In genomic region chr1:52662645-52663313, GRCh38 we compare ENCODE assay signal across 1 cellular context.
A peak's percentile ranks its signal among the peaks of the same experiment; 100 is the strongest.
TF ChIP-seq lines count a peak whose summit lies in the region.

No MANE protein-coding gene starts in this region.

TF ChIP-seq in HEK293, 187 proteins besides CTCF, POLR2A, EP300 and RAD21 (continued from another document):
- TF ChIP-seq KLF16 (tag by site-specific recombination; IDR thresholded peaks at IDR 0.05) (no peak), TRIM28 (IDR thresholded peaks at IDR 0.05; ENCODE audit: borderline replicate concordance, low read length) (peak; percentile 86), ZNF280D (tag by site-specific recombination; IDR thresholded peaks at IDR 0.05) (no peak), PRDM1 (tag by site-specific recombination; IDR thresholded peaks at IDR 0.05) (peak; percentile 41; the same call in 1 of the 2 replicates), ZNF585B (tag by site-specific recombination; IDR thresholded peaks at IDR 0.05) (no peak), ZNF521 (tag by site-specific recombination; IDR thresholded peaks at IDR 0.05) (no peak), ZNF335 (tag by site-specific recombination; conservative IDR thresholded peaks at IDR 0.05) (peak; percentile 14; the same call in 1 of the 2 replicates), ZFP3 (tag by site-specific recombination; IDR thresholded peaks at IDR 0.05; ENCODE audit: low read depth) (no peak), ZBTB21 (tag by site-specific recombination; IDR thresholded peaks at IDR 0.05) (no peak), GLIS1 (tag by site-specific recombination; IDR thresholded peaks at IDR 0.05) (0 out of 2 replicates have a peak, but pooled peaks have one; percentile 10), ZNF776 (tag by site-specific recombination; IDR thresholded peaks at IDR 0.05; ENCODE audit: borderline replicate concordance) (no peak), ZBTB44 (tag by site-specific recombination; IDR thresholded peaks at IDR 0.05) (no peak), ZNF37A (tag by site-specific recombination; IDR thresholded peaks at IDR 0.05) (no peak), ZNF670 (tag by site-specific recombination; IDR thresholded peaks at IDR 0.05; ENCODE audit: low read depth) (no peak), KLF10 (tag by site-specific recombination; IDR thresholded peaks at IDR 0.05) (no peak), ZNF514 (tag by site-specific recombination; IDR thresholded peaks at IDR 0.05) (no peak), KLF8 (tag by site-specific recombination; IDR thresholded peaks at IDR 0.05) (no peak), ZNF26 (tag by site-specific recombination; IDR thresholded peaks at IDR 0.05) (no peak), HOXA7 (CRISPR knock-in tag; IDR thresholded peaks at IDR 0.05; ENCODE audit: borderline replicate concordance) (no peak), ZNF23 (tag by site-specific recombination; IDR thresholded peaks at IDR 0.05; ENCODE audit: borderline replicate concordance) (no peak), MZF1 (tag by site-specific recombination; IDR thresholded peaks at IDR 0.05; ENCODE audit: borderline replicate concordance) (no peak; the same call in 1 of the 2 replicates), ZBTB6 (tag by site-specific recombination; IDR thresholded peaks at IDR 0.05) (no peak), ZNF561 (tag by site-specific recombination; IDR thresholded peaks at IDR 0.05; ENCODE audit: borderline replicate concordance) (peak; percentile 59; the same call in 1 of the 2 replicates), ZNF184 (tag by site-specific recombination; IDR thresholded peaks at IDR 0.05) (no peak), ZNF660 (tag by site-specific recombination; IDR thresholded peaks at IDR 0.05) (peak; percentile 72; the same call in 1 of the 2 replicates), ZNF114 (tag by site-specific recombination; IDR thresholded peaks at IDR 0.05) (no peak), ZNF600 (tag by site-specific recombination; IDR thresholded peaks at IDR 0.05) (peak; percentile 86), GLIS2 (tag by site-specific recombination; IDR thresholded peaks at IDR 0.05) (0 out of 2 replicates have a peak, but pooled peaks have one; percentile 15), ZNF132 (tag by site-specific recombination; IDR thresholded peaks at IDR 0.05; ENCODE audit: borderline replicate concordance) (no peak), ZBTB48 (tag by site-specific recombination; IDR thresholded peaks at IDR 0.05) (peak; percentile 61), OVOL3 (tag by site-specific recombination; IDR thresholded peaks at IDR 0.05) (0 out of 2 replicates have a peak, but pooled peaks have one; percentile 11), ZNF404 (tag by site-specific recombination; IDR thresholded peaks at IDR 0.05) (no peak), KLF17 (tag by site-specific recombination; IDR thresholded peaks at IDR 0.05) (no peak), ZBTB17 (tag by site-specific recombination; IDR thresholded peaks at IDR 0.05) (peak; percentile 65), FEZF1 (tag by site-specific recombination; IDR thresholded peaks at IDR 0.05) (peak; percentile 43; the same call in 1 of the 2 replicates), TCF7L2 (IDR thresholded peaks at IDR 0.05; ENCODE audit: borderline replicate concordance, low read depth, low read length) (peak; percentile 45; the same call in 1 of the 2 replicates), ZNF571 (tag by site-specific recombination; IDR thresholded peaks at IDR 0.05) (no peak), ZBTB20 (tag by site-specific recombination; IDR thresholded peaks at IDR 0.05) (peak; percentile 51; the same call in 1 of the 2 replicates), ZNF664 (tag by site-specific recombination; IDR thresholded peaks at IDR 0.05) (no peak), ZNF629 (tag by site-specific recombination; IDR thresholded peaks at IDR 0.05) (no peak)
- TF ChIP-seq, protein P1, sequence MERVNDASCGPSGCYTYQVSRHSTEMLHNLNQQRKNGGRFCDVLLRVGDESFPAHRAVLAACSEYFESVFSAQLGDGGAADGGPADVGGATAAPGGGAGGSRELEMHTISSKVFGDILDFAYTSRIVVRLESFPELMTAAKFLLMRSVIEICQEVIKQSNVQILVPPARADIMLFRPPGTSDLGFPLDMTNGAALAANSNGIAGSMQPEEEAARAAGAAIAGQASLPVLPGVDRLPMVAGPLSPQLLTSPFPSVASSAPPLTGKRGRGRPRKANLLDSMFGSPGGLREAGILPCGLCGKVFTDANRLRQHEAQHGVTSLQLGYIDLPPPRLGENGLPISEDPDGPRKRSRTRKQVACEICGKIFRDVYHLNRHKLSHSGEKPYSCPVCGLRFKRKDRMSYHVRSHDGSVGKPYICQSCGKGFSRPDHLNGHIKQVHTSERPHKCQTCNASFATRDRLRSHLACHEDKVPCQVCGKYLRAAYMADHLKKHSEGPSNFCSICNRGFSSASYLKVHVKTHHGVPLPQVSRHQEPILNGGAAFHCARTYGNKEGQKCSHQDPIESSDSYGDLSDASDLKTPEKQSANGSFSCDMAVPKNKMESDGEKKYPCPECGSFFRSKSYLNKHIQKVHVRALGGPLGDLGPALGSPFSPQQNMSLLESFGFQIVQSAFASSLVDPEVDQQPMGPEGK (tag by site-specific recombination; IDR thresholded peaks at IDR 0.05): 0 out of 2 replicates have a peak, but pooled peaks have one; percentile 18
- TF ChIP-seq, protein P2, sequence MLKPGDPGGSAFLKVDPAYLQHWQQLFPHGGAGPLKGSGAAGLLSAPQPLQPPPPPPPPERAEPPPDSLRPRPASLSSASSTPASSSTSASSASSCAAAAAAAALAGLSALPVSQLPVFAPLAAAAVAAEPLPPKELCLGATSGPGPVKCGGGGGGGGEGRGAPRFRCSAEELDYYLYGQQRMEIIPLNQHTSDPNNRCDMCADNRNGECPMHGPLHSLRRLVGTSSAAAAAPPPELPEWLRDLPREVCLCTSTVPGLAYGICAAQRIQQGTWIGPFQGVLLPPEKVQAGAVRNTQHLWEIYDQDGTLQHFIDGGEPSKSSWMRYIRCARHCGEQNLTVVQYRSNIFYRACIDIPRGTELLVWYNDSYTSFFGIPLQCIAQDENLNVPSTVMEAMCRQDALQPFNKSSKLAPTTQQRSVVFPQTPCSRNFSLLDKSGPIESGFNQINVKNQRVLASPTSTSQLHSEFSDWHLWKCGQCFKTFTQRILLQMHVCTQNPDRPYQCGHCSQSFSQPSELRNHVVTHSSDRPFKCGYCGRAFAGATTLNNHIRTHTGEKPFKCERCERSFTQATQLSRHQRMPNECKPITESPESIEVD (tag by site-specific recombination; IDR thresholded peaks at IDR 0.05): peak; percentile 49
